Comparison of ENCODE assay signal across 8 cellular contexts in genomic region chr3:38706961-38707360, GRCh38. TPM values are rescaled to one million over a fixed set of nuclear protein-coding genes. Genes with fewer than 3 reads are reported as not detected.
"Had no signal": no experiment of that assay in that cellular context is flagged by ENCODE, and none has a peak within 500 bp of the region (broad histone marks: within the 10 kb centered on the region; RNA-seq: fewer than 3 reads in every experiment).

No MANE protein-coding gene starts in this region.

- H3K27ac ChIP-seq: GM23248 had no signal

- H3K4me1 Mint-ChIP-seq: GM23338, H9 had no signal

- H3K9ac ChIP-seq: GM23248 had no signal

- H3K9me3 Mint-ChIP-seq: GM23338, H9, HFFc6 had no signal

- H3K36me3 ChIP-seq: HAP-1 had no signal

- H3K4me2 ChIP-seq: GM23338 had no signal

- H3K9me3 ChIP-seq: HAP-1 had no signal

- H3K4me3 ChIP-seq: GM23248, GM23338, HAP-1 had no signal

- H3K4me3 Mint-ChIP-seq: GM23338, H9, HFFc6 had no signal

- DNase-seq: GM23248, GOT3, H7, H9, HCEC 1CT, HFFc6 had no signal

- H3K4me1 ChIP-seq: HAP-1 had no signal

- H2AFZ ChIP-seq: GM23248 had no signal

- H3K27ac Mint-ChIP-seq: GM23338, H9, HFFc6 had no signal

RNA-seq across cellular contexts. Expression of gene SCN5A, which starts 57.5 kb away (rescaled TPM):
- total RNA-seq: GM23248 had no signal
- polyA plus RNA-seq: GM23248 had no signal
